Comparison of ENCODE assay signal across 32 cellular contexts in the genomic region with DNA sequence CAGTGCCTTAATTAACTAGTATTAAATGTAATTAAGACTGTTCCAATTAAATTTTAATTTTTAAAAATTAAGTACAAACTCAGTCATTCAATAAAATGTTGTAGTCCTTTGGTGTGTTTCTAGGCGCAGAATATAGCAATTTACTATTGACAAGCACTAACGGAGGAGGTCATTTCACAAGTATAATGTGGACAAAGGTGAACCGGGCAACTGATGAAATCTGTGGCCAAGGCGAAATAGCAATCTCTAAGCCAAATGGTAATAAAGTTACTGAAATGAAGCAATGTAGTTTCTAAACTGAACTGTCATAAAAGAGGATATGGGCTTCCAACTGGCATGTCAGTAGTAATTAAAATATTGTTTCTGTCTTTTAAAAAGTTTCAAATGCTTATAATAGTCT. TPM values are rescaled to one million over a fixed set of nuclear protein-coding genes. Genes with fewer than 3 reads are reported as not detected.
"Had no signal": no experiment of that assay in that cellular context is flagged by ENCODE, and none has a peak within 500 bp of the region (broad histone marks: within the 10 kb centered on the region; RNA-seq: fewer than 3 reads in every experiment).

No MANE protein-coding gene starts in this region.

- H3K27ac ChIP-seq: adrenal gland, breast epithelium, SK-N-MC, WERI-Rb-1 had no signal

- DNase-seq: activated CD4-positive, alpha-beta memory T cell treated with anti-CD3 and anti-CD28 coated beads, Interleukin-2, amount 10 ng/mL, durations not matched to agents 7 days and 5 days; activated CD4-positive, alpha-beta T cell treated with anti-CD3 and anti-CD28 coated beads for 36 hours; activated CD4-positive, alpha-beta T cell treated with anti-CD3 and anti-CD28 coated beads, Interleukin-2, amount 50 U/mL, for 1 hour; activated gamma-delta T cell; activated naive CD4-positive, alpha-beta T cell treated with anti-CD3 and anti-CD28 coated beads for 36 hours; activated naive CD8-positive, alpha-beta T cell treated with anti-CD3 and anti-CD28 coated beads for 36 hours; activated T-cell treated with anti-CD3 and anti-CD28 coated beads for 4 hours; activated T-cell treated with anti-CD3 and anti-CD28 coated beads, Interleukin-2, amount 50 U/mL, for 48 hours; adrenal gland; aorta; caudate nucleus; Kasumi-1; KBM-7; NCI-H1092; NCI-H1417; NCI-H1930; NCI-H2107; NCI-H2171 treated with DMSO at 0.1 percent for 48 hours; NCI-H345; NCI-H510A; NCI-H526 treated with DMSO at 0.1 percent for 48 hours; RPMI8226; T-cell; T-helper 2 cell; T1000; WERI-Rb-1 had no signal

- H3K9me3 ChIP-seq: adrenal gland, breast epithelium had no signal

- H3K4me1 ChIP-seq: breast epithelium had no signal

- H3K9me3 Mint-ChIP-seq: activated naive CD4-positive, alpha-beta T cell treated with anti-CD3 and anti-CD28 coated beads for 36 hours; activated naive CD8-positive, alpha-beta T cell treated with anti-CD3 and anti-CD28 coated beads for 36 hours; activated T-helper 17 cell treated with anti-CD3 and anti-CD28 coated beads, Interleukin-2, amount 50 U/mL, for 72 hours had no signal

- H3K36me3 ChIP-seq: adrenal gland, breast epithelium, WERI-Rb-1 had no signal

- H3K27me3 ChIP-seq: adrenal gland, breast epithelium had no signal

- H3K4me3 ChIP-seq: adrenal gland, breast epithelium, SK-N-MC had no signal

- H3K36me3 Mint-ChIP-seq: activated naive CD8-positive, alpha-beta T cell treated with anti-CD3 and anti-CD28 coated beads for 36 hours; T-cell had no signal

- H3K27ac Mint-ChIP-seq: activated CD4-positive, alpha-beta memory T cell treated with anti-CD3 and anti-CD28 coated beads, Interleukin-2, amount 10 ng/mL, durations not matched to agents 7 days and 5 days; activated CD4-positive, alpha-beta T cell treated with anti-CD3 and anti-CD28 coated beads for 36 hours; activated naive CD4-positive, alpha-beta T cell treated with anti-CD3 and anti-CD28 coated beads for 36 hours; activated naive CD8-positive, alpha-beta T cell treated with anti-CD3 and anti-CD28 coated beads for 36 hours; activated T-helper 17 cell treated with anti-CD3 and anti-CD28 coated beads, Interleukin-2, amount 50 U/mL, for 72 hours; T-cell had no signal

- ATAC-seq: activated CD4-positive, alpha-beta T cell treated with anti-CD3 and anti-CD28 coated beads for 36 hours; activated T-helper 17 cell treated with anti-CD3 and anti-CD28 coated beads, Interleukin-2, amount 50 U/mL, for 72 hours; Right ventricle myocardium inferior; T-cell had no signal

RNA-seq across cellular contexts. Expression of a gene that starts 27.5 kb away (rescaled TPM):
- total RNA-seq: activated CD4-positive, alpha-beta memory T cell treated with anti-CD3 and anti-CD28 coated beads, Interleukin-2, amount 10 ng/mL, durations not matched to agents 7 days and 5 days; activated CD4-positive, alpha-beta T cell treated with anti-CD3 and anti-CD28 coated beads for 36 hours; activated CD8-positive, alpha-beta memory T cell treated with anti-CD3 and anti-CD28 coated beads for 36 hours; activated naive CD4-positive, alpha-beta T cell treated with anti-CD3 and anti-CD28 coated beads for 36 hours; activated naive CD8-positive, alpha-beta T cell treated with anti-CD3 and anti-CD28 coated beads for 36 hours; activated T-helper 17 cell treated with anti-CD3 and anti-CD28 coated beads, Interleukin-2, amount 50 U/mL, for 72 hours; OCI-LY7 had no signal
